Comparison of ENCODE assay signal across 1 cellular context in the genomic region with DNA sequence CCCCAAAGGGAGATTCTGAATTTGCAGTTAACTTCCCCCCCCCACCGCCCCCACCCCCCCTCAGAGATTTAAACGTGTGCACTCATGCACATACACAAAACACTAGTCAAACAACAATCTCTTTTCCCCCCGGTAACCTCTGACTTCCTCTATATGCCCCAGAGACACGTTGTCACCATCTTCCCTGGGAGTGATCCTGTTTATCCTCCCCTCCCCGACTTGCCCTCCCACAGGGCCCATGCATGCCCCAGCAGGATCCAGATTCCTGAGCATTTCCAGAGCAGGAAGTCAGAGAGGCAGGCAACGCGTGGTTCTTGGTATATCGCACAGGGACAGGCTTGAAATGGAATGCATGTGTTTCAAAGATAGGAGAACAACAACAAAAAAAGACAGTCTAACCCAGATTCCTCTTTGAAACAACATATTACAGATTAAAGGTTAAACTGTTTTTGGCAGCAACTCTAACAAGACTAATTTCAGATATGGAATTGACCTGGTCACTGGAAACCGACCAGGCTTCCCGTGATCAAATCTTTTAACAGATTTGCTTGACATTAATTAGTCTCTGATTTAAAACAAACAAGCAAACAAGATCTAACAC.
A peak's percentile ranks its signal among the peaks of the same experiment; 100 is the strongest.
TF ChIP-seq lines count a peak whose summit lies in the region.

No MANE protein-coding gene starts in this region.

TF ChIP-seq in HepG2, 621 proteins besides CTCF, POLR2A, EP300 and RAD21 (continued from another document and continues in another):
- TF ChIP-seq, protein P1, sequence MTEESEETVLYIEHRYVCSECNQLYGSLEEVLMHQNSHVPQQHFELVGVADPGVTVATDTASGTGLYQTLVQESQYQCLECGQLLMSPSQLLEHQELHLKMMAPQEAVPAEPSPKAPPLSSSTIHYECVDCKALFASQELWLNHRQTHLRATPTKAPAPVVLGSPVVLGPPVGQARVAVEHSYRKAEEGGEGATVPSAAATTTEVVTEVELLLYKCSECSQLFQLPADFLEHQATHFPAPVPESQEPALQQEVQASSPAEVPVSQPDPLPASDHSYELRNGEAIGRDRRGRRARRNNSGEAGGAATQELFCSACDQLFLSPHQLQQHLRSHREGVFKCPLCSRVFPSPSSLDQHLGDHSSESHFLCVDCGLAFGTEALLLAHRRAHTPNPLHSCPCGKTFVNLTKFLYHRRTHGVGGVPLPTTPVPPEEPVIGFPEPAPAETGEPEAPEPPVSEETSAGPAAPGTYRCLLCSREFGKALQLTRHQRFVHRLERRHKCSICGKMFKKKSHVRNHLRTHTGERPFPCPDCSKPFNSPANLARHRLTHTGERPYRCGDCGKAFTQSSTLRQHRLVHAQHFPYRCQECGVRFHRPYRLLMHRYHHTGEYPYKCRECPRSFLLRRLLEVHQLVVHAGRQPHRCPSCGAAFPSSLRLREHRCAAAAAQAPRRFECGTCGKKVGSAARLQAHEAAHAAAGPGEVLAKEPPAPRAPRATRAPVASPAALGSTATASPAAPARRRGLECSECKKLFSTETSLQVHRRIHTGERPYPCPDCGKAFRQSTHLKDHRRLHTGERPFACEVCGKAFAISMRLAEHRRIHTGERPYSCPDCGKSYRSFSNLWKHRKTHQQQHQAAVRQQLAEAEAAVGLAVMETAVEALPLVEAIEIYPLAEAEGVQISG (CRISPR knock-in tag; IDR thresholded peaks at IDR 0.05): peak; percentile 24; the same call in 1 of the 2 replicates
- TF ChIP-seq NAIF1 (CRISPR knock-in tag; IDR thresholded peaks at IDR 0.05; ENCODE audit: borderline replicate concordance) (no peak), ZFAT (CRISPR knock-in tag; conservative IDR thresholded peaks at IDR 0.05) (no peak), TCF12 (IDR thresholded peaks at IDR 0.05) (no peak), TCF12 (CRISPR knock-in tag; IDR thresholded peaks at IDR 0.05) (no peak), NFIB (CRISPR knock-in tag; IDR thresholded peaks at IDR 0.05; ENCODE audit: borderline replicate concordance) (no peak), NR3C1 (CRISPR knock-in tag; IDR thresholded peaks at IDR 0.05) (no peak), NFE2L2 (IDR thresholded peaks at IDR 0.05; ENCODE audit: low read length) (no peak), CENPX (CRISPR knock-in tag; IDR thresholded peaks at IDR 0.05) (no peak), FUBP1 (CRISPR knock-in tag; IDR thresholded peaks at IDR 0.05; ENCODE audit: borderline replicate concordance) (no peak), HIVEP1 (CRISPR knock-in tag; IDR thresholded peaks at IDR 0.05) (no peak), REL (CRISPR knock-in tag; conservative IDR thresholded peaks at IDR 0.05) (no peak), HBP1 (CRISPR knock-in tag; IDR thresholded peaks at IDR 0.05; ENCODE audit: low read depth) (no peak), ZBTB7A (CRISPR knock-in tag; IDR thresholded peaks at IDR 0.05) (no peak), TOPORS (CRISPR knock-in tag; IDR thresholded peaks at IDR 0.05) (no peak), ZNF513 (CRISPR knock-in tag; conservative IDR thresholded peaks at IDR 0.05) (no peak), RFX3 (CRISPR knock-in tag; IDR thresholded peaks at IDR 0.05) (no peak), POLR2AphosphoS5 (IDR thresholded peaks at IDR 0.05; ENCODE audit: low read depth, low read length) (peak; percentile 49; the same call in 1 of the 2 replicates), ZNF354B (CRISPR knock-in tag; IDR thresholded peaks at IDR 0.05) (no peak), ZMAT3 (CRISPR knock-in tag; conservative IDR thresholded peaks at IDR 0.05) (no peak), PAX8 (CRISPR knock-in tag; IDR thresholded peaks at IDR 0.05; ENCODE audit: borderline replicate concordance) (no peak), IKZF5 (CRISPR knock-in tag; IDR thresholded peaks at IDR 0.05) (no peak; the same call in 1 of the 2 replicates), ZNF546 (CRISPR knock-in tag; conservative IDR thresholded peaks at IDR 0.05) (no peak), PHF5A (CRISPR knock-in tag; IDR thresholded peaks at IDR 0.05; ENCODE audit: low read depth, unreplicated experiment) (no peak)
- TF ChIP-seq, protein P2, sequence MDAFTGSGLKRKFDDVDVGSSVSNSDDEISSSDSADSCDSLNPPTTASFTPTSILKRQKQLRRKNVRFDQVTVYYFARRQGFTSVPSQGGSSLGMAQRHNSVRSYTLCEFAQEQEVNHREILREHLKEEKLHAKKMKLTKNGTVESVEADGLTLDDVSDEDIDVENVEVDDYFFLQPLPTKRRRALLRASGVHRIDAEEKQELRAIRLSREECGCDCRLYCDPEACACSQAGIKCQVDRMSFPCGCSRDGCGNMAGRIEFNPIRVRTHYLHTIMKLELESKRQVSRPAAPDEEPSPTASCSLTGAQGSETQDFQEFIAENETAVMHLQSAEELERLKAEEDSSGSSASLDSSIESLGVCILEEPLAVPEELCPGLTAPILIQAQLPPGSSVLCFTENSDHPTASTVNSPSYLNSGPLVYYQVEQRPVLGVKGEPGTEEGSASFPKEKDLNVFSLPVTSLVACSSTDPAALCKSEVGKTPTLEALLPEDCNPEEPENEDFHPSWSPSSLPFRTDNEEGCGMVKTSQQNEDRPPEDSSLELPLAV (CRISPR knock-in tag; conservative IDR thresholded peaks at IDR 0.05; ENCODE audit: low read depth): no peak
- TF ChIP-seq, protein P3, sequence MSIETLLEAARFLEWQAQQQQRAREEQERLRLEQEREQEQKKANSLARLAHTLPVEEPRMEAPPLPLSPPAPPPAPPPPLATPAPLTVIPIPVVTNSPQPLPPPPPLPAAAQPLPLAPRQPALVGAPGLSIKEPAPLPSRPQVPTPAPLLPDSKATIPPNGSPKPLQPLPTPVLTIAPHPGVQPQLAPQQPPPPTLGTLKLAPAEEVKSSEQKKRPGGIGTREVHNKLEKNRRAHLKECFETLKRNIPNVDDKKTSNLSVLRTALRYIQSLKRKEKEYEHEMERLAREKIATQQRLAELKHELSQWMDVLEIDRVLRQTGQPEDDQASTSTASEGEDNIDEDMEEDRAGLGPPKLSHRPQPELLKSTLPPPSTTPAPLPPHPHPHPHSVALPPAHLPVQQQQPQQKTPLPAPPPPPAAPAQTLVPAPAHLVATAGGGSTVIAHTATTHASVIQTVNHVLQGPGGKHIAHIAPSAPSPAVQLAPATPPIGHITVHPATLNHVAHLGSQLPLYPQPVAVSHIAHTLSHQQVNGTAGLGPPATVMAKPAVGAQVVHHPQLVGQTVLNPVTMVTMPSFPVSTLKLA (IDR thresholded peaks at IDR 0.05): peak; percentile 58
- TF ChIP-seq, protein P4, sequence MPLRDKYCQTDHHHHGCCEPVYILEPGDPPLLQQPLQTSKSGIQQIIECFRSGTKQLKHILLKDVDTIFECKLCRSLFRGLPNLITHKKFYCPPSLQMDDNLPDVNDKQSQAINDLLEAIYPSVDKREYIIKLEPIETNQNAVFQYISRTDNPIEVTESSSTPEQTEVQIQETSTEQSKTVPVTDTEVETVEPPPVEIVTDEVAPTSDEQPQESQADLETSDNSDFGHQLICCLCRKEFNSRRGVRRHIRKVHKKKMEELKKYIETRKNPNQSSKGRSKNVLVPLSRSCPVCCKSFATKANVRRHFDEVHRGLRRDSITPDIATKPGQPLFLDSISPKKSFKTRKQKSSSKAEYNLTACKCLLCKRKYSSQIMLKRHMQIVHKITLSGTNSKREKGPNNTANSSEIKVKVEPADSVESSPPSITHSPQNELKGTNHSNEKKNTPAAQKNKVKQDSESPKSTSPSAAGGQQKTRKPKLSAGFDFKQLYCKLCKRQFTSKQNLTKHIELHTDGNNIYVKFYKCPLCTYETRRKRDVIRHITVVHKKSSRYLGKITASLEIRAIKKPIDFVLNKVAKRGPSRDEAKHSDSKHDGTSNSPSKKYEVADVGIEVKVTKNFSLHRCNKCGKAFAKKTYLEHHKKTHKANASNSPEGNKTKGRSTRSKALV (CRISPR knock-in tag; IDR thresholded peaks at IDR 0.05): peak; percentile 60; the same call in 1 of the 2 replicates
- TF ChIP-seq, protein P5, sequence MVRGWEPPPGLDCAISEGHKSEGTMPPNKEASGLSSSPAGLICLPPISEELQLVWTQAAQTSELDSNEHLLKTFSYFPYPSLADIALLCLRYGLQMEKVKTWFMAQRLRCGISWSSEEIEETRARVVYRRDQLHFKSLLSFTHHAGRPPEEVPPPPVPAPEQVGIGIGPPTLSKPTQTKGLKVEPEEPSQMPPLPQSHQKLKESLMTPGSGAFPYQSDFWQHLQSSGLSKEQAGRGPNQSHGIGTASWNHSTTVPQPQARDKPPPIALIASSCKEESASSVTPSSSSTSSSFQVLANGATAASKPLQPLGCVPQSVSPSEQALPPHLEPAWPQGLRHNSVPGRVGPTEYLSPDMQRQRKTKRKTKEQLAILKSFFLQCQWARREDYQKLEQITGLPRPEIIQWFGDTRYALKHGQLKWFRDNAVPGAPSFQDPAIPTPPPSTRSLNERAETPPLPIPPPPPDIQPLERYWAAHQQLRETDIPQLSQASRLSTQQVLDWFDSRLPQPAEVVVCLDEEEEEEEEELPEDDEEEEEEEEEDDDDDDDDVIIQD (CRISPR knock-in tag; IDR thresholded peaks at IDR 0.05; ENCODE audit: low read depth): peak; percentile 57; the same call in 1 of the 2 replicates
- TF ChIP-seq, protein P6, sequence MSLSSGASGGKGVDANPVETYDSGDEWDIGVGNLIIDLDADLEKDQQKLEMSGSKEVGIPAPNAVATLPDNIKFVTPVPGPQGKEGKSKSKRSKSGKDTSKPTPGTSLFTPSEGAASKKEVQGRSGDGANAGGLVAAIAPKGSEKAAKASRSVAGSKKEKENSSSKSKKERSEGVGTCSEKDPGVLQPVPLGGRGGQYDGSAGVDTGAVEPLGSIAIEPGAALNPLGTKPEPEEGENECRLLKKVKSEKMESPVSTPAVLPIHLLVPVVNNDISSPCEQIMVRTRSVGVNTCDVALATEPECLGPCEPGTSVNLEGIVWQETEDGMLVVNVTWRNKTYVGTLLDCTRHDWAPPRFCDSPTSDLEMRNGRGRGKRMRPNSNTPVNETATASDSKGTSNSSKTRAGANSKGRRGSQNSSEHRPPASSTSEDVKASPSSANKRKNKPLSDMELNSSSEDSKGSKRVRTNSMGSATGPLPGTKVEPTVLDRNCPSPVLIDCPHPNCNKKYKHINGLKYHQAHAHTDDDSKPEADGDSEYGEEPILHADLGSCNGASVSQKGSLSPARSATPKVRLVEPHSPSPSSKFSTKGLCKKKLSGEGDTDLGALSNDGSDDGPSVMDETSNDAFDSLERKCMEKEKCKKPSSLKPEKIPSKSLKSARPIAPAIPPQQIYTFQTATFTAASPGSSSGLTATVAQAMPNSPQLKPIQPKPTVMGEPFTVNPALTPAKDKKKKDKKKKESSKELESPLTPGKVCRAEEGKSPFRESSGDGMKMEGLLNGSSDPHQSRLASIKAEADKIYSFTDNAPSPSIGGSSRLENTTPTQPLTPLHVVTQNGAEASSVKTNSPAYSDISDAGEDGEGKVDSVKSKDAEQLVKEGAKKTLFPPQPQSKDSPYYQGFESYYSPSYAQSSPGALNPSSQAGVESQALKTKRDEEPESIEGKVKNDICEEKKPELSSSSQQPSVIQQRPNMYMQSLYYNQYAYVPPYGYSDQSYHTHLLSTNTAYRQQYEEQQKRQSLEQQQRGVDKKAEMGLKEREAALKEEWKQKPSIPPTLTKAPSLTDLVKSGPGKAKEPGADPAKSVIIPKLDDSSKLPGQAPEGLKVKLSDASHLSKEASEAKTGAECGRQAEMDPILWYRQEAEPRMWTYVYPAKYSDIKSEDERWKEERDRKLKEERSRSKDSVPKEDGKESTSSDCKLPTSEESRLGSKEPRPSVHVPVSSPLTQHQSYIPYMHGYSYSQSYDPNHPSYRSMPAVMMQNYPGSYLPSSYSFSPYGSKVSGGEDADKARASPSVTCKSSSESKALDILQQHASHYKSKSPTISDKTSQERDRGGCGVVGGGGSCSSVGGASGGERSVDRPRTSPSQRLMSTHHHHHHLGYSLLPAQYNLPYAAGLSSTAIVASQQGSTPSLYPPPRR (CRISPR knock-in tag; IDR thresholded peaks at IDR 0.05; ENCODE audit: borderline replicate concordance): peak; percentile 62; the same call in 1 of the 2 replicates
